In the genomic region with DNA sequence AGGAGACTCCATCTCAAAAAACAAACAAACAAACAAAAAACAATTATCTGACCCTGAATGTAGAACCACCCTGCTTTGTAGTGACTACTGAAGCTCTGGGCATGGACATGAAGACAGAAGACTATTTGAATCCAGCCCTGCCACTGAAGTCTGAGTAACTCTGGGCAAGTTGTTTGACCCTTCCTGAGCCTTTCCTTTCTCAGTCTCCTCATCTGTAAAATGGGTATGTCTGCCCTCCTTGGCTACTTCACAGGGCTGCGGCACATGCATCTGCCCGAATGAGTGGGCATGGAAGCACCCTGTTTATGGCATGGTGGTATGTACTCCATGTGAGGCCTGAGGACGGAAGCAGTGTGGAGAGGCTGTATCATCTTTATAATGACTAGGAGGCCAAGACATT, we compare ENCODE assay signal across 9 cellular contexts. TPM values are rescaled to one million over a fixed set of nuclear protein-coding genes. Genes with fewer than 3 reads are reported as not detected.
DNase-seq lines count a peak whose midpoint lies in the region; ATAC-seq and TF ChIP-seq lines count a peak whose summit lies in the region.
"Had no signal": no experiment of that assay in that cellular context is flagged by ENCODE, and none has a peak within 500 bp of the region (broad histone marks: within the 10 kb centered on the region; RNA-seq: fewer than 3 reads in every experiment).

No MANE protein-coding gene starts in this region.

- H3K4me1 Mint-ChIP-seq in activated CD4-positive, alpha-beta T cell treated with anti-CD3 and anti-CD28 coated beads, Interleukin-2, amount 10 ng/mL, durations not matched to agents 24 days and 14 days, result peaks cover 18% of the 10 kb centered on the region
- H3K4me1 Mint-ChIP-seq in activated CD4-positive, alpha-beta T cell treated with anti-CD3 and anti-CD28 coated beads for 36 hours, result peaks cover 8% of the 10 kb centered on the region

- no peak overlapping the region for H3K4me3 Mint-ChIP-seq in activated CD4-positive, alpha-beta T cell treated with anti-CD3 and anti-CD28 coated beads, Interleukin-2, amount 10 ng/mL, durations not matched to agents 24 days and 14 days
- H3K4me3 Mint-ChIP-seq in activated CD4-positive, alpha-beta T cell treated with anti-CD3 and anti-CD28 coated beads for 36 hours, result no peak overlapping the region

- intact Hi-C loops in activated CD4-positive, alpha-beta T cell treated with anti-CD3 and anti-CD28 coated beads, Interleukin-2, amount 10 ng/mL, durations not matched to agents 24 days and 14 days (cut with micrococcal nuclease), result loop anchor here (2.0 kb wide), 2 partner anchors 70 to 80 kb away; no protein-coding TSS in a partner anchor
- intact Hi-C loops in activated CD4-positive, alpha-beta T cell treated with anti-CD3 and anti-CD28 coated beads for 36 hours (cut with DNase I, micrococcal nuclease), result loop anchor here (1.0 to 5.0 kb wide), 5 partner anchors 22 to 270 kb away; a partner anchor contains a TSS
- intact Hi-C loops in Panc1 (cut with micrococcal nuclease; ENCODE audit: unreplicated experiment), result loop anchor here (1.0 to 10.0 kb wide), 3 partner anchors 198 to 438 kb away; a partner anchor contains a TSS

- no peaks in the 10 kb centered on the region for H3K27me3 ChIP-seq in Panc1 (ENCODE audit: control insufficient read depth, insufficient read depth, low read length)
- H3K27me3 ChIP-seq in neutrophil, result no peaks in the 10 kb centered on the region

- peak overlapping the region; percentile 41 for H3K27ac Mint-ChIP-seq in activated CD4-positive, alpha-beta T cell treated with anti-CD3 and anti-CD28 coated beads, Interleukin-2, amount 10 ng/mL, durations not matched to agents 24 days and 14 days
- H3K27ac Mint-ChIP-seq in activated CD4-positive, alpha-beta T cell treated with anti-CD3 and anti-CD28 coated beads for 36 hours, result no peak overlapping the region

- H3K27ac ChIP-seq in HEK293 (ENCODE audit: extremely low read depth, low read depth, low read length), result no peak overlapping the region
- no peak overlapping the region for H3K27ac ChIP-seq in Panc1 (ENCODE audit: low read length)
- H3K27ac ChIP-seq in neutrophil, result peak overlapping the region; percentile 28
- H3K27ac ChIP-seq: C4-2B had no signal

- no peaks in the 10 kb centered on the region for H3K9me3 Mint-ChIP-seq in activated CD4-positive, alpha-beta T cell treated with anti-CD3 and anti-CD28 coated beads, Interleukin-2, amount 10 ng/mL, durations not matched to agents 24 days and 14 days
- no peaks in the 10 kb centered on the region for H3K9me3 Mint-ChIP-seq in activated CD4-positive, alpha-beta T cell treated with anti-CD3 and anti-CD28 coated beads for 36 hours (ENCODE audit: low read depth)

- POLR2A ChIA-PET in activated CD4-positive, alpha-beta T cell treated with anti-CD3 and anti-CD28 coated beads for 36 hours (lab: Charles Lee), result no interaction called here
- POLR2A ChIA-PET in HEK293 (lab: Yijun Ruan, JAX) (interaction anchor here (0.6 kb wide), 1 partner anchor 26 kb away, joined by 3 read pairs; no protein-coding TSS in a partner anchor), Panc1 (lab: Charles Lee) (no interaction called here)

- no peak for DNase-seq in activated CD4-positive, alpha-beta T cell treated with anti-CD3 and anti-CD28 coated beads, Interleukin-2, amount 10 ng/mL, durations not matched to agents 24 days and 14 days
- no peak for DNase-seq in activated CD4-positive, alpha-beta T cell treated with anti-CD3 and anti-CD28 coated beads for 36 hours
- no peak for DNase-seq in Panc1 (ENCODE audit: low read depth, low spot score)
- DNase-seq in Kasumi-1 (lab: John Stamatoyannopoulos, UW), result no peak
- DNase-seq in activated CD4-positive, CD25-positive, alpha-beta regulatory T cell treated with anti-CD3 and anti-CD28 coated beads, Interleukin-2, amount 50 U/mL, for 72 hours, result no peak

- in situ Hi-C loops in Panc1 (cut with HindIII; ENCODE audit: low pct_unique_long_range_greater_than_20kb, low sequenced_read_pairs), result no loop called here

- BruUV-seq in Panc1 (replicated peaks; lab: Mats Ljungman, UMichigan), result no TSS peak

- TF ChIP-seq CTCF in HEK293 (tag by site-specific recombination; IDR thresholded peaks at IDR 0.05) (no peak), Panc1 (IDR thresholded peaks at IDR 0.05) (no peak), neutrophil (IDR thresholded peaks at IDR 0.05) (no peak)

- H3K9me3 ChIP-seq in HEK293 (ENCODE audit: control insufficient read depth, insufficient read depth, low read depth, low read length) (no peaks in the 10 kb centered on the region), Panc1 (ENCODE audit: control insufficient read depth, insufficient read depth, low read depth, low read length) (no peaks in the 10 kb centered on the region), neutrophil (no peaks in the 10 kb centered on the region)
- H3K9me3 ChIP-seq: HAP-1 had no signal

- peaks cover 4% of the 10 kb centered on the region for H3K27me3 Mint-ChIP-seq in activated CD4-positive, alpha-beta T cell treated with anti-CD3 and anti-CD28 coated beads, Interleukin-2, amount 10 ng/mL, durations not matched to agents 24 days and 14 days
- H3K27me3 Mint-ChIP-seq in activated CD4-positive, alpha-beta T cell treated with anti-CD3 and anti-CD28 coated beads for 36 hours, result peaks cover 2% of the 10 kb centered on the region

- H3K4me3 ChIP-seq in HEK293 (ENCODE audit: low read depth, low read length) (no peak overlapping the region), Panc1 (ENCODE audit: low read depth in 2 of 2, low read length in 2 of 2) (no peak overlapping the region), neutrophil (ENCODE audit: low read depth in 1 of 2, low read length in 1 of 2) (no peak overlapping the region)
- H3K4me3 ChIP-seq: HAP-1 had no signal

- no peaks in the 10 kb centered on the region for H3K36me3 Mint-ChIP-seq in activated CD4-positive, alpha-beta T cell treated with anti-CD3 and anti-CD28 coated beads, Interleukin-2, amount 10 ng/mL, durations not matched to agents 24 days and 14 days (ENCODE audit: low read depth)
- H3K36me3 Mint-ChIP-seq in activated CD4-positive, alpha-beta T cell treated with anti-CD3 and anti-CD28 coated beads for 36 hours (ENCODE audit: low read depth), result no peaks in the 10 kb centered on the region

- ATAC-seq in activated CD4-positive, alpha-beta T cell treated with anti-CD3 and anti-CD28 coated beads for 36 hours, result no peak
- ATAC-seq in Panc1, result peak; percentile 19; the same call in 1 of the 2 replicates

- peaks cover 12% of the 10 kb centered on the region; the same call in 1 of the 2 replicates for H3K4me1 ChIP-seq in HEK293 (ENCODE audit: control insufficient read depth, insufficient read depth, low read length)
- H3K4me1 ChIP-seq in Panc1 (ENCODE audit: control insufficient read depth, insufficient read depth, low read length), result peaks cover 11% of the 10 kb centered on the region
- peaks cover 15 to 16% of the 10 kb centered on the region in 2 experiments for H3K4me1 ChIP-seq in neutrophil (ENCODE audit: control insufficient read depth in 1 of 2, insufficient read depth in 1 of 2, low read depth in 1 of 2, low read length in 1 of 2)

- no peaks in the 10 kb centered on the region for H3K36me3 ChIP-seq in HEK293 (ENCODE audit: control insufficient read depth in 2 of 2, insufficient read depth in 1 of 2, low read length in 2 of 2)
- no peaks in the 10 kb centered on the region for H3K36me3 ChIP-seq in Panc1 (ENCODE audit: control insufficient read depth, insufficient read depth, low read length)
- no peaks in the 10 kb centered on the region for H3K36me3 ChIP-seq in neutrophil
- H3K36me3 ChIP-seq: HAP-1 had no signal

- CTCF ChIA-PET in activated CD4-positive, alpha-beta T cell treated with anti-CD3 and anti-CD28 coated beads for 36 hours (lab: Charles Lee), result interaction anchor here (0.6 to 2.6 kb wide), 8 partner anchors 10 to 283 kb away, joined by 3 to 11 read pairs (median 4); no protein-coding TSS in a partner anchor
- CTCF ChIA-PET in HEK293 (lab: Yijun Ruan, JAX), result interaction anchor here (0.5 to 2.9 kb wide), 35 partner anchors 10 to 1312 kb away, joined by 3 to 13 read pairs (median 4); no protein-coding TSS in a partner anchor
- CTCF ChIA-PET in Panc1 (lab: Charles Lee), result interaction anchor here (1.3 kb wide), 1 partner anchor 17 kb away, joined by 4 read pairs; no protein-coding TSS in a partner anchor

TF ChIP-seq in HEK293, 187 proteins besides CTCF, POLR2A, EP300 and RAD21:
- TF ChIP-seq ZNF776 (tag by site-specific recombination; IDR thresholded peaks at IDR 0.05; ENCODE audit: borderline replicate concordance) (no peak), ZNF560 (tag by site-specific recombination; IDR thresholded peaks at IDR 0.05; ENCODE audit: borderline replicate concordance) (no peak), ZNF311 (tag by site-specific recombination; IDR thresholded peaks at IDR 0.05; ENCODE audit: borderline replicate concordance) (no peak)
- TF ChIP-seq, protein P1, sequence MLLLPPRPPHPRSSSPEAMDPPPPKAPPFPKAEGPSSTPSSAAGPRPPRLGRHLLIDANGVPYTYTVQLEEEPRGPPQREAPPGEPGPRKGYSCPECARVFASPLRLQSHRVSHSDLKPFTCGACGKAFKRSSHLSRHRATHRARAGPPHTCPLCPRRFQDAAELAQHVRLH (tag by site-specific recombination; IDR thresholded peaks at IDR 0.05), result 0 out of 2 replicates have a peak, but pooled peaks have one; percentile 29

RNA-seq across cellular contexts. Expression of a gene that starts 22.2 kb away (rescaled TPM):
- total RNA-seq in activated CD4-positive, alpha-beta T cell treated with anti-CD3 and anti-CD28 coated beads, Interleukin-2, amount 10 ng/mL, durations not matched to agents 24 days and 14 days, result 92.8 and 98.8 TPM in 2 replicates
- total RNA-seq in activated CD4-positive, alpha-beta T cell treated with anti-CD3 and anti-CD28 coated beads for 36 hours, result 10 to 100 TPM; 97.7 to 98.4 TPM
- total RNA-seq in Panc1 (2021; ENCODE audit: unreplicated experiment), result 111 TPM
- polyA plus RNA-seq in Panc1 (2012; ENCODE audit: insufficient read length), result 100 TPM

RNA-seq across cellular contexts. Expression of a gene that starts 30.4 kb away (rescaled TPM):
- 0.95 and 1.3 TPM in 2 replicates for total RNA-seq in activated CD4-positive, alpha-beta T cell treated with anti-CD3 and anti-CD28 coated beads, Interleukin-2, amount 10 ng/mL, durations not matched to agents 24 days and 14 days
- total RNA-seq in activated CD4-positive, alpha-beta T cell treated with anti-CD3 and anti-CD28 coated beads for 36 hours, result under 1 TPM; 0.42 to 0.66 TPM
- 2.1 TPM for total RNA-seq in Panc1 (2021; ENCODE audit: unreplicated experiment)
- 0.92 TPM for polyA plus RNA-seq in Panc1 (2012; ENCODE audit: insufficient read length)
